In genomic region chrX:154718607-154719006, GRCh38 we compare ENCODE assay signal across 14 cellular contexts. TPM values are rescaled to one million over a fixed set of nuclear protein-coding genes. Genes with fewer than 3 reads are reported as not detected.
DNase-seq lines count a peak whose midpoint lies in the region; ATAC-seq, FAIRE-seq and TF ChIP-seq lines count a peak whose summit lies in the region.
"Had no signal": no experiment of that assay in that cellular context is flagged by ENCODE, and none has a peak within 500 bp of the region (broad histone marks: within the 10 kb centered on the region; RNA-seq: fewer than 3 reads in every experiment).

No MANE protein-coding gene starts in this region.

- SMC1A ChIA-PET in GM12878 (lab: Charles Lee; ENCODE audit: uncharacterized antibody, unreplicated experiment), result interaction anchor here (1.0 to 2.1 kb wide), 5 partner anchors 9 to 122 kb away, joined by 3 to 7 read pairs (median 3); no protein-coding TSS in a partner anchor

- H3K4me3 ChIP-seq in OCI-LY7 (ENCODE audit: low read depth, low read length, poor library complexity, severe bottlenecking) (no peak overlapping the region), GM12878 (no peak overlapping the region), kidney (ENCODE audit: low read length in 2 of 2) (no peak overlapping the region), psoas muscle (no peak overlapping the region)
- H3K4me3 ChIP-seq: HAP-1 had no signal

- POLR2A ChIA-PET in OCI-LY7 (lab: Charles Lee) (no interaction called here), GM12878 (lab: Charles Lee) (no interaction called here)

- H3K9me3 ChIP-seq in OCI-LY7 (ENCODE audit: low read length), result no peaks in the 10 kb centered on the region
- no peaks in the 10 kb centered on the region; the same call in 2 of the 3 replicates for H3K9me3 ChIP-seq in GM12878 (replicated peaks; ENCODE audit: control insufficient read depth, insufficient read depth, low read length)
- no peaks in the 10 kb centered on the region for H3K9me3 ChIP-seq in kidney (ENCODE audit: control insufficient read depth in 1 of 2, low read length in 2 of 2)
- no peaks in the 10 kb centered on the region for H3K9me3 ChIP-seq in psoas muscle
- H3K9me3 ChIP-seq: HAP-1 had no signal

- WGBS in GM12878 (ENCODE audit: insufficient coverage, insufficient replicate concordance, low lambda C conversion rate, missing lambda C conversion rate), result 6% methylated on average over 1 of the region's 1 CpG
- WGBS in psoas muscle, 3 donors, result 74 to 87% (median 84%) methylated on average over 1 of the region's 1 CpG

- H3K36me3 ChIP-seq in OCI-LY7 (ENCODE audit: insufficient read depth, low read length) (no peaks in the 10 kb centered on the region), GM12878 (ENCODE audit: control insufficient read depth in 2 of 2, insufficient read depth in 2 of 2, low read length in 1 of 2) (no peaks in the 10 kb centered on the region), kidney (ENCODE audit: control insufficient read depth in 1 of 2, insufficient read depth in 2 of 2, low read length in 2 of 2) (no peaks in the 10 kb centered on the region), psoas muscle (ENCODE audit: insufficient read depth in 1 of 2, low read depth in 1 of 2) (no peaks in the 10 kb centered on the region)
- H3K36me3 ChIP-seq: HAP-1 had no signal

- no peaks in the 10 kb centered on the region for H3K79me2 ChIP-seq in OCI-LY7 (ENCODE audit: insufficient read depth, low read depth, low read length)
- H3K79me2 ChIP-seq in GM12878 (ENCODE audit: control insufficient read depth, insufficient read depth, low read length), result no peaks in the 10 kb centered on the region

- H3K36me3 Mint-ChIP-seq in activated naive CD4-positive, alpha-beta T cell treated with anti-CD3 and anti-CD28 coated beads for 36 hours (ENCODE audit: low read depth), result no peaks in the 10 kb centered on the region
- peaks cover 5% of the 10 kb centered on the region for H3K36me3 Mint-ChIP-seq in stimulated activated memory B cell treated with anti-CD40 and anti-IgM and Interleukin-4, amounts not matched to agents 10 μg/mL and 1 μg/mL and 100 μg/mL, for 72 hours

- no peaks in the 10 kb centered on the region for H4K20me1 ChIP-seq in OCI-LY7 (ENCODE audit: insufficient read depth, low read length)
- H4K20me1 ChIP-seq in GM12878 (ENCODE audit: control insufficient read depth, insufficient read depth), result no peaks in the 10 kb centered on the region

- TF ChIP-seq EP300 in GM12878 (IDR thresholded peaks at IDR 0.05; ENCODE audit: borderline replicate concordance in 1 of 2, control insufficient read depth in 1 of 2, low read depth in 2 of 2, low read length in 2 of 2), result no peak

- no peak for TF ChIP-seq RAD21 in GM12878 (IDR thresholded peaks at IDR 0.05; ENCODE audit: insufficient read depth, low read depth, low read length)

- ATAC-seq in GM12878 (no peak; the same call in 2 of the 3 replicates), psoas muscle (no peak)
- no peak for ATAC-seq in stimulated activated memory B cell treated with anti-CD40 and anti-IgM and Interleukin-4, amounts not matched to agents 10 μg/mL and 1 μg/mL and 100 μg/mL, for 72 hours

- H3K27me3 ChIP-seq in GM12878 (replicated peaks in 1 of 2; ENCODE audit: control insufficient read depth in 2 of 2, insufficient read depth in 2 of 2, low read length in 1 of 2) (no peaks in the 10 kb centered on the region), psoas muscle (ENCODE audit: insufficient read depth in 3 of 3, low read length in 2 of 3) (no peaks in the 10 kb centered on the region)

- H3K4me1 ChIP-seq in OCI-LY7 (ENCODE audit: insufficient read depth, low read length, poor library complexity, severe bottlenecking) (peaks cover 21% of the 10 kb centered on the region), GM12878 (ENCODE audit: control insufficient read depth, insufficient read depth, low read length) (peaks cover 16% of the 10 kb centered on the region), kidney (ENCODE audit: control insufficient read depth in 1 of 2, insufficient read depth in 1 of 2, low read depth in 1 of 2, low read length in 2 of 2) (no peaks in the 10 kb centered on the region), psoas muscle (no peaks in the 10 kb centered on the region)
- H3K4me1 ChIP-seq: HAP-1 had no signal

- peak overlapping the region; percentile 70 for H3K27ac Mint-ChIP-seq in activated naive CD4-positive, alpha-beta T cell treated with anti-CD3 and anti-CD28 coated beads for 36 hours
- peak overlapping the region; percentile 42 for H3K27ac Mint-ChIP-seq in stimulated activated memory B cell treated with anti-CD40 and anti-IgM and Interleukin-4, amounts not matched to agents 10 μg/mL and 1 μg/mL and 100 μg/mL, for 72 hours

- H3K27me3 Mint-ChIP-seq in activated naive CD4-positive, alpha-beta T cell treated with anti-CD3 and anti-CD28 coated beads for 36 hours (ENCODE audit: low read depth), result no peaks in the 10 kb centered on the region
- no peaks in the 10 kb centered on the region for H3K27me3 Mint-ChIP-seq in stimulated activated memory B cell treated with anti-CD40 and anti-IgM and Interleukin-4, amounts not matched to agents 10 μg/mL and 1 μg/mL and 100 μg/mL, for 72 hours

- peaks cover 24% of the 10 kb centered on the region for H3K4me1 Mint-ChIP-seq in activated naive CD4-positive, alpha-beta T cell treated with anti-CD3 and anti-CD28 coated beads for 36 hours (ENCODE audit: low read depth)
- peaks cover 29% of the 10 kb centered on the region for H3K4me1 Mint-ChIP-seq in stimulated activated memory B cell treated with anti-CD40 and anti-IgM and Interleukin-4, amounts not matched to agents 10 μg/mL and 1 μg/mL and 100 μg/mL, for 72 hours

- intact Hi-C loops in activated naive CD4-positive, alpha-beta T cell treated with anti-CD3 and anti-CD28 coated beads for 36 hours (cut with micrococcal nuclease), result loop anchor here (1.0 to 2.0 kb wide), 5 partner anchors 14 to 122 kb away; partner anchors contain the start of gene MPP1
- intact Hi-C loops in OCI-LY7 (cut with micrococcal nuclease; ENCODE audit: unreplicated experiment) (no loop called here), GM12878 (cut with micrococcal nuclease; ENCODE audit: unreplicated experiment) (loop anchor here (5.0 kb wide), 1 partner anchor 124 kb away; no protein-coding TSS in a partner anchor), kidney (cut with DNase I) (no loop called here), psoas muscle (cut with DNase I) (no loop called here)

- H2AFZ ChIP-seq in OCI-LY7 (ENCODE audit: low read length), result peak overlapping the region; percentile 73; the same call in 1 of the 2 replicates
- H2AFZ ChIP-seq in GM12878 (ENCODE audit: control insufficient read depth, low read depth, low read length), result no peak overlapping the region

- BruUV-seq in OCI-LY7 (replicated peaks; lab: Mats Ljungman, UMichigan) (no TSS peak), GM12878 (replicated peaks; lab: Mats Ljungman, UMichigan) (no TSS peak)

- no peak overlapping the region for H3K9ac ChIP-seq in GM12878 (ENCODE audit: control insufficient read depth, insufficient read depth, low read length)
- H3K9ac ChIP-seq in kidney (ENCODE audit: low read length in 2 of 2), result no peak overlapping the region

- H3K9me3 Mint-ChIP-seq in activated naive CD4-positive, alpha-beta T cell treated with anti-CD3 and anti-CD28 coated beads for 36 hours, result no peaks in the 10 kb centered on the region
- H3K9me3 Mint-ChIP-seq in stimulated activated memory B cell treated with anti-CD40 and anti-IgM and Interleukin-4, amounts not matched to agents 10 μg/mL and 1 μg/mL and 100 μg/mL, for 72 hours, result no peaks in the 10 kb centered on the region

- H3K27ac ChIP-seq in OCI-LY7 (ENCODE audit: low read depth, low read length, poor library complexity, severe bottlenecking), result no peak overlapping the region
- H3K27ac ChIP-seq in GM12878 (ENCODE audit: control insufficient read depth, insufficient read depth), result no peak overlapping the region
- no peak overlapping the region for H3K27ac ChIP-seq in kidney (ENCODE audit: low read depth in 2 of 2, low read length in 2 of 2)
- H3K27ac ChIP-seq in psoas muscle, result no peak overlapping the region
- H3K27ac ChIP-seq: VCaP had no signal

- FAIRE-seq in GM12878 (lab: Jason Lieb, UNC), result no peak
- FAIRE-seq in kidney (lab: Jason Lieb, UNC), result no peak
- FAIRE-seq: endometrium had no signal

- H3K4me2 ChIP-seq in OCI-LY7 (ENCODE audit: low read length), result peak overlapping the region; percentile 35
- peak overlapping the region; percentile 38; the same call in 1 of the 2 replicates for H3K4me2 ChIP-seq in GM12878 (ENCODE audit: control insufficient read depth, insufficient read depth)

- no peak overlapping the region for H3K4me3 Mint-ChIP-seq in activated naive CD4-positive, alpha-beta T cell treated with anti-CD3 and anti-CD28 coated beads for 36 hours
- H3K4me3 Mint-ChIP-seq in stimulated activated memory B cell treated with anti-CD40 and anti-IgM and Interleukin-4, amounts not matched to agents 10 μg/mL and 1 μg/mL and 100 μg/mL, for 72 hours, result peak overlapping the region; percentile 6

- CTCF ChIA-PET in activated naive CD4-positive, alpha-beta T cell treated with anti-CD3 and anti-CD28 coated beads for 36 hours (lab: Charles Lee), result interaction anchor here (1.3 to 5.0 kb wide), 3 partner anchors 10 to 30 kb away, joined by 3 to 36 read pairs (median 5); no protein-coding TSS in a partner anchor
- CTCF ChIA-PET in OCI-LY7 (lab: Charles Lee; ENCODE audit: unreplicated experiment) (no interaction called here), GM12878 (lab: Yijun Ruan, JAX) (interaction anchor here (0.5 to 1.6 kb wide), 3 partner anchors 30 to 1056 kb away, joined by 3 to 13 read pairs (median 3); no protein-coding TSS in a partner anchor)

- in situ Hi-C loops in GM12878 (cut with MboI), result no loop called here

- no peaks in the 10 kb centered on the region for H3K9me2 ChIP-seq in OCI-LY7 (ENCODE audit: insufficient read depth, low read length)

- no peak for TF ChIP-seq CTCF in OCI-LY7 (conservative IDR thresholded peaks at IDR 0.05; ENCODE audit: low read length)
- no peak for TF ChIP-seq CTCF in GM12878 (IDR thresholded peaks at IDR 0.05 in 2 of 3, conservative IDR thresholded peaks at IDR 0.05 in 1 of 3; ENCODE audit: control insufficient read depth in 2 of 3, extremely low read depth in 1 of 3, insufficient read depth in 1 of 3, low read depth in 3 of 3, low read length in 3 of 3)
- no peak for TF ChIP-seq CTCF in kidney (IDR thresholded peaks at IDR 0.05; ENCODE audit: borderline replicate concordance, extremely low read depth, insufficient read depth)
- TF ChIP-seq CTCF in psoas muscle (IDR thresholded peaks at IDR 0.05), result no peak

- TF ChIP-seq POLR2A in GM12878 (IDR thresholded peaks at IDR 0.05; ENCODE audit: low read depth, low read length) (no peak), erythroblast (IDR thresholded peaks at IDR 0.05; ENCODE audit: low read length) (no peak)

- RAD21 ChIA-PET in GM12878 (lab: Charles Lee; ENCODE audit: unreplicated experiment), result interaction anchor here (2.4 kb wide), 1 partner anchor 30 kb away, joined by 10 read pairs; no protein-coding TSS in a partner anchor

- DNase-seq in activated naive CD4-positive, alpha-beta T cell treated with anti-CD3 and anti-CD28 coated beads for 36 hours, result no peak
- no peak for DNase-seq in activated naive CD4-positive, alpha-beta T cell treated with anti-CD3 and anti-CD28 coated beads, Interleukin-2, amount 50 U/mL, for 16 hours
- DNase-seq in OCI-LY7 (ENCODE audit: low spot score), result peak; percentile 9
- no peak for DNase-seq in GM12878 (ENCODE audit: low read depth, low spot score)
- DNase-seq in kidney, result no peak
- DNase-seq in psoas muscle, result no peak
- DNase-seq in erythroblast (lab: John Stamatoyannopoulos, UW), result no peak
- DNase-seq: amniotic stem cell; occipital lobe; stimulated activated CD4-positive, alpha-beta T cell treated with anti-CD3 and anti-CD28 coated beads, Interleukin-2, amount 100 ng/mL, for 48 hours had no signal

RNA-seq across cellular contexts. Expression of gene GAB3, which starts 32.3 kb away (rescaled TPM):
- total RNA-seq in activated naive CD4-positive, alpha-beta T cell treated with anti-CD3 and anti-CD28 coated beads for 36 hours, result 1 to 10 TPM; 1.0 to 1.4 TPM
- total RNA-seq in OCI-LY7 (2014; rRNA removed; shearing (Covaris generic)), result 0.09 TPM in 1 of 2 replicates, not detected in the other
- total RNA-seq in OCI-LY7 (2022), result 0.38 and 0.53 TPM in 2 replicates
- 3.5 and 3.7 TPM in 2 replicates for total RNA-seq in GM12878 (2013; cell fraction: nucleolus; rRNA removed)
- 0.85 and 1.3 TPM in 2 replicates for total RNA-seq in GM12878 (2014; rRNA removed)
- total RNA-seq in GM12878 (2014; rRNA removed; fragmentation: Illumina TruSeq; extraction: Trizol), result 0.88 and 0.89 TPM in 2 replicates
- total RNA-seq in GM12878 (2021), result 0.96 and 2.0 TPM in 2 replicates
- polyA plus RNA-seq in GM12878 (2011; ENCODE audit: low read depth), result 0.87 TPM
- 0.14 and 0.23 TPM in 2 replicates for polyA plus RNA-seq in GM12878 (2011; rRNA removed)
- polyA plus RNA-seq in GM12878 (2011; cell fraction: cytosol; rRNA removed), result 0.07 and 0.10 TPM in 2 replicates
- 0.48 and 0.64 TPM in 2 replicates for polyA plus RNA-seq in GM12878 (2011; cell fraction: nucleus; rRNA removed)
- polyA plus RNA-seq in GM12878 (2012), result 0.87 and 1.5 TPM in 2 replicates
- polyA plus RNA-seq in GM12878 (2014; fragmentation: Illumina TruSeq; extraction: Trizol), result 0.93 and 1.0 TPM in 2 replicates
- polyA plus RNA-seq in GM12878 (2014; fragmentation: Nextera tagmentation; extraction: Ambion mirVana), result under 1 TPM; 0.29 to 0.69 TPM
- polyA plus RNA-seq in GM12878 (2014; rRNA removed), result 0.66 and 1.4 TPM in 2 replicates
- polyA plus RNA-seq in GM12878 (2016; fragmentation: Nextera tagmentation; extraction: Ambion mirVana), result under 1 TPM; 0.10 to 0.86 TPM
- polyA minus RNA-seq in GM12878 (2011; rRNA and poly(A)+ RNA removed), result 0.15 and 0.46 TPM in 2 replicates
- polyA minus RNA-seq in GM12878 (2011; cell fraction: cytosol; rRNA and poly(A)+ RNA removed), result not detected in 2 replicates
- polyA minus RNA-seq in GM12878 (2011; cell fraction: nucleus; rRNA and poly(A)+ RNA removed), result 0.10 and 0.12 TPM in 2 replicates
- total RNA-seq in kidney, result 6.4 TPM
- polyA plus RNA-seq in kidney (ENCODE audit: insufficient read depth, low read depth, low replicate concordance), result 0.95 TPM
- total RNA-seq in psoas muscle, result 1 to 10 TPM; 1.0 to 3.4 (median 1.4) TPM
- polyA plus RNA-seq in psoas muscle, result 1 to 10 TPM in 1 of 3 donors, under 1 TPM in 2; 0.61 to 3.2 (median 0.65) TPM

RNA-seq across cellular contexts. Expression of gene DKC1, which starts 44.1 kb away (rescaled TPM):
- total RNA-seq in activated naive CD4-positive, alpha-beta T cell treated with anti-CD3 and anti-CD28 coated beads for 36 hours, result 100 to 1,000 TPM; 124 to 127 TPM
- total RNA-seq in OCI-LY7 (2014; rRNA removed; shearing (Covaris generic)), result 67.7 and 93.3 TPM in 2 replicates
- total RNA-seq in OCI-LY7 (2022) (134 and 138 TPM in 2 replicates), GM12878 (2014; rRNA removed) (70.1 and 78.1 TPM in 2 replicates), GM12878 (2014; rRNA removed; fragmentation: Illumina TruSeq; extraction: Trizol) (112 and 121 TPM in 2 replicates), GM12878 (2021) (111 TPM in 2 replicates), kidney (35.7 TPM), psoas muscle (10 to 100 TPM; 21.2 to 45.5 (median 34.6) TPM)
- total RNA-seq in GM12878 (2013; cell fraction: nucleolus; rRNA removed), result 116 and 131 TPM in 2 replicates
- 61.9 TPM for polyA plus RNA-seq in GM12878 (2011; ENCODE audit: low read depth)
- polyA plus RNA-seq in GM12878 (2011; rRNA removed) (102 and 112 TPM in 2 replicates), GM12878 (2014; fragmentation: Illumina TruSeq; extraction: Trizol) (142 and 145 TPM in 2 replicates), GM12878 (2014; fragmentation: Nextera tagmentation; extraction: Ambion mirVana) (100 to 1,000 TPM; 106 to 159 TPM), GM12878 (2014; rRNA removed) (89.5 and 93.2 TPM in 2 replicates), GM12878 (2016; fragmentation: Nextera tagmentation; extraction: Ambion mirVana) (100 to 1,000 TPM; 135 to 136 TPM), kidney (ENCODE audit: insufficient read depth, low read depth, low replicate concordance) (21.7 TPM), psoas muscle (10 to 100 TPM; 23.4 to 61.0 (median 38.2) TPM)
- 59.9 and 65.0 TPM in 2 replicates for polyA plus RNA-seq in GM12878 (2011; cell fraction: cytosol; rRNA removed)
- 122 and 138 TPM in 2 replicates for polyA plus RNA-seq in GM12878 (2011; cell fraction: nucleus; rRNA removed)
- 64.3 and 69.0 TPM in 2 replicates for polyA plus RNA-seq in GM12878 (2012)
- 72.8 and 92.0 TPM in 2 replicates for polyA minus RNA-seq in GM12878 (2011; rRNA and poly(A)+ RNA removed)
- 16.8 and 40.1 TPM in 2 replicates for polyA minus RNA-seq in GM12878 (2011; cell fraction: cytosol; rRNA and poly(A)+ RNA removed)
- 51.6 and 71.2 TPM in 2 replicates for polyA minus RNA-seq in GM12878 (2011; cell fraction: nucleus; rRNA and poly(A)+ RNA removed)

Comparison
In these comparisons a context has a peak if more than half of its experiments do, and no peak if none do; other contexts are left out.
1. intact Hi-C loops: an anchor here in activated naive CD4-positive, alpha-beta T cell treated with anti-CD3 and anti-CD28 coated beads for 36 hours (1.0 to 2.0 kb wide) and GM12878 (5.0 kb wide); none called in OCI-LY7, kidney and psoas muscle.